Comparison of ENCODE assay signal across 1 cellular context in the genomic region with DNA sequence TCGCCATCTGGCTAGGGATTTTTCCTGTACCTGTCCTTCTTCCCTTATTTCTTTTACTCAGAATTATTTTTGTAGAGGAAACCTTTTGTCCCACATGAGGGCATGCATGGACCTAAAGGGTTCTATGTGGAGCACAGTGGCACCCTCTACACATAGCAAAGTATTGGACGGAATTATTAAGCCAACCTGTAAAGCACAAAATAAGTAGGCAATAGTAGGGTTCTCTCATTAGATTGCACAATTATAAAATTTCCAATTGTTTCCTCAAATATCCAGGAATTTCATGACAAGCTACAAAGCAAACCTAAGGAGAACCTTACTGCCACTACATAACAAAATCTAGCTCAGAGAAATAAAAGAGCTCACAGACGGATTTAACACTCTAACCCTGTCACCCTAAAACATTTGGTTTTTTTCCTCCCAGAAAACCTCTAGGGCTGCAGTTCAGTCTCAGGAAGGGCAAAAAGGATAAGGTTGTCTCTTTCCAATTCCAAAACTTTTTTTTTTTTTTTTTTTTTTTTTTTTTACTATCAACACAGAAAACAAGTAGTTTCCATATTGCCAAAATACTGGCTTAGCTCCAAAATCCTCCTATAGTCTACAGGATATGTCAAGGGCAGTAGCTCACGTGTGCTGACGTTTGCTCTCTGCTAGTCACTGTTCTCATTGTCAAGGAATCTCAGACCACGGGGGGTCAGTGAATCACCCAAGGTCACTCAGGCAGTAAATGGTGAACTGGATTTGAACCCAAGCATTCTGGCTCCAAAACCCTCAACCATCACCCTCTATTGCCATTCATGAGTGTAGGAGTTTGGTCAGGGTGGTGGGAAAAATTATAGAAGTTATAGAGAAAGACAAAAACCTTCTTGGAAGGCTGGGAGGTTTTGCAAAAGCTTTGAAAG.
TF ChIP-seq lines count a peak whose summit lies in the region.

No MANE protein-coding gene starts in this region.

TF ChIP-seq in HEK293, 187 proteins besides CTCF, POLR2A, EP300 and RAD21 (continued from another document and continues in another):
- no peak for TF ChIP-seq ZNF626 (tag by site-specific recombination; IDR thresholded peaks at IDR 0.05)
- no peak for TF ChIP-seq GFI1B (tag by site-specific recombination; IDR thresholded peaks at IDR 0.05)
- TF ChIP-seq PRDM6 (tag by site-specific recombination; IDR thresholded peaks at IDR 0.05): no peak
- TF ChIP-seq ZNF366 (tag by site-specific recombination; conservative IDR thresholded peaks at IDR 0.05): peak; percentile 77
- TF ChIP-seq KLF7 (tag by site-specific recombination; IDR thresholded peaks at IDR 0.05; ENCODE audit: borderline replicate concordance): no peak
- TF ChIP-seq ZBTB17 (tag by site-specific recombination; IDR thresholded peaks at IDR 0.05): no peak; the same call in 1 of the 2 replicates
- no peak for TF ChIP-seq ZNF10 (tag by site-specific recombination; IDR thresholded peaks at IDR 0.05)
- TF ChIP-seq ZNF114 (tag by site-specific recombination; IDR thresholded peaks at IDR 0.05): no peak
- no peak for TF ChIP-seq ZNF585B (tag by site-specific recombination; IDR thresholded peaks at IDR 0.05)
- TF ChIP-seq ZNF76 (tag by site-specific recombination; IDR thresholded peaks at IDR 0.05; ENCODE audit: borderline replicate concordance, low read depth): no peak
- TF ChIP-seq, protein P1, sequence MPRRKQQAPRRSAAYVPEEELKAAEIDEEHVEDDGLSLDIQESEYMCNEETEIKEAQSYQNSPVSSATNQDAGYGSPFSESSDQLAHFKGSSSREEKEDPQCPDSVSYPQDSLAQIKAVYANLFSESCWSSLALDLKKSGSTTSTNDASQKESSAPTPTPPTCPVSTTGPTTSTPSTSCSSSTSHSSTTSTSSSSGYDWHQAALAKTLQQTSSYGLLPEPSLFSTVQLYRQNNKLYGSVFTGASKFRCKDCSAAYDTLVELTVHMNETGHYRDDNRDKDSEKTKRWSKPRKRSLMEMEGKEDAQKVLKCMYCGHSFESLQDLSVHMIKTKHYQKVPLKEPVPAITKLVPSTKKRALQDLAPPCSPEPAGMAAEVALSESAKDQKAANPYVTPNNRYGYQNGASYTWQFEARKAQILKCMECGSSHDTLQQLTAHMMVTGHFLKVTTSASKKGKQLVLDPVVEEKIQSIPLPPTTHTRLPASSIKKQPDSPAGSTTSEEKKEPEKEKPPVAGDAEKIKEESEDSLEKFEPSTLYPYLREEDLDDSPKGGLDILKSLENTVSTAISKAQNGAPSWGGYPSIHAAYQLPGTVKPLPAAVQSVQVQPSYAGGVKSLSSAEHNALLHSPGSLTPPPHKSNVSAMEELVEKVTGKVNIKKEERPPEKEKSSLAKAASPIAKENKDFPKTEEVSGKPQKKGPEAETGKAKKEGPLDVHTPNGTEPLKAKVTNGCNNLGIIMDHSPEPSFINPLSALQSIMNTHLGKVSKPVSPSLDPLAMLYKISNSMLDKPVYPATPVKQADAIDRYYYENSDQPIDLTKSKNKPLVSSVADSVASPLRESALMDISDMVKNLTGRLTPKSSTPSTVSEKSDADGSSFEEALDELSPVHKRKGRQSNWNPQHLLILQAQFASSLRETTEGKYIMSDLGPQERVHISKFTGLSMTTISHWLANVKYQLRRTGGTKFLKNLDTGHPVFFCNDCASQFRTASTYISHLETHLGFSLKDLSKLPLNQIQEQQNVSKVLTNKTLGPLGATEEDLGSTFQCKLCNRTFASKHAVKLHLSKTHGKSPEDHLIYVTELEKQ (tag by site-specific recombination; IDR thresholded peaks at IDR 0.05; ENCODE audit: borderline replicate concordance): 0 out of 2 replicates have a peak, but pooled peaks have one; percentile 50
- no peak for TF ChIP-seq ZSCAN18 (tag by site-specific recombination; IDR thresholded peaks at IDR 0.05)
- TF ChIP-seq, protein P2, sequence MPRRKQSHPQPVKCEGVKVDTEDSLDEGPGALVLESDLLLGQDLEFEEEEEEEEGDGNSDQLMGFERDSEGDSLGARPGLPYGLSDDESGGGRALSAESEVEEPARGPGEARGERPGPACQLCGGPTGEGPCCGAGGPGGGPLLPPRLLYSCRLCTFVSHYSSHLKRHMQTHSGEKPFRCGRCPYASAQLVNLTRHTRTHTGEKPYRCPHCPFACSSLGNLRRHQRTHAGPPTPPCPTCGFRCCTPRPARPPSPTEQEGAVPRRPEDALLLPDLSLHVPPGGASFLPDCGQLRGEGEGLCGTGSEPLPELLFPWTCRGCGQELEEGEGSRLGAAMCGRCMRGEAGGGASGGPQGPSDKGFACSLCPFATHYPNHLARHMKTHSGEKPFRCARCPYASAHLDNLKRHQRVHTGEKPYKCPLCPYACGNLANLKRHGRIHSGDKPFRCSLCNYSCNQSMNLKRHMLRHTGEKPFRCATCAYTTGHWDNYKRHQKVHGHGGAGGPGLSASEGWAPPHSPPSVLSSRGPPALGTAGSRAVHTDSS (tag by site-specific recombination; IDR thresholded peaks at IDR 0.05): no peak
- no peak for TF ChIP-seq ZNF16 (tag by site-specific recombination; IDR thresholded peaks at IDR 0.05; ENCODE audit: low read depth)
- TF ChIP-seq ZNF138 (tag by site-specific recombination; IDR thresholded peaks at IDR 0.05; ENCODE audit: borderline replicate concordance): no peak
- TF ChIP-seq ZFP3 (tag by site-specific recombination; IDR thresholded peaks at IDR 0.05; ENCODE audit: low read depth): 0 out of 2 replicates have a peak, but pooled peaks have one; percentile 10
- TF ChIP-seq IKZF3 (tag by site-specific recombination; IDR thresholded peaks at IDR 0.05): no peak
- TF ChIP-seq ZNF701 (tag by site-specific recombination; IDR thresholded peaks at IDR 0.05): no peak
- TF ChIP-seq SP3 (tag by site-specific recombination; IDR thresholded peaks at IDR 0.05): no peak
- TF ChIP-seq ZBTB49 (tag by site-specific recombination; IDR thresholded peaks at IDR 0.05; ENCODE audit: low read depth): no peak
- no peak for TF ChIP-seq ZNF747 (tag by site-specific recombination; IDR thresholded peaks at IDR 0.05)
- no peak for TF ChIP-seq GLI2 (tag by site-specific recombination; IDR thresholded peaks at IDR 0.05; ENCODE audit: borderline replicate concordance, low read depth)
- TF ChIP-seq FEZF1 (tag by site-specific recombination; IDR thresholded peaks at IDR 0.05): 0 out of 2 replicates have a peak, but pooled peaks have one; percentile 26
- TF ChIP-seq MZF1 (tag by site-specific recombination; IDR thresholded peaks at IDR 0.05; ENCODE audit: borderline replicate concordance): no peak
- TF ChIP-seq ZNF350 (tag by site-specific recombination; IDR thresholded peaks at IDR 0.05): no peak
- no peak for TF ChIP-seq ZNF292 (tag by site-specific recombination; IDR thresholded peaks at IDR 0.05; ENCODE audit: borderline replicate concordance, low read depth)
- no peak for TF ChIP-seq ZEB2 (tag by site-specific recombination; IDR thresholded peaks at IDR 0.05)
- no peak for TF ChIP-seq ZNF529 (tag by site-specific recombination; IDR thresholded peaks at IDR 0.05; ENCODE audit: insufficient replicate concordance)
- no peak for TF ChIP-seq ZBTB48 (tag by site-specific recombination; IDR thresholded peaks at IDR 0.05)
- no peak for TF ChIP-seq ZNF248 (tag by site-specific recombination; IDR thresholded peaks at IDR 0.05)
- no peak for TF ChIP-seq ZFP69B (tag by site-specific recombination; IDR thresholded peaks at IDR 0.05)
- no peak for TF ChIP-seq ZNF777 (tag by site-specific recombination; IDR thresholded peaks at IDR 0.05; ENCODE audit: borderline replicate concordance)
- no peak for TF ChIP-seq ZNF548 (tag by site-specific recombination; IDR thresholded peaks at IDR 0.05)
- TF ChIP-seq HIC1 (tag by site-specific recombination; IDR thresholded peaks at IDR 0.05): no peak
- TF ChIP-seq, protein P3, sequence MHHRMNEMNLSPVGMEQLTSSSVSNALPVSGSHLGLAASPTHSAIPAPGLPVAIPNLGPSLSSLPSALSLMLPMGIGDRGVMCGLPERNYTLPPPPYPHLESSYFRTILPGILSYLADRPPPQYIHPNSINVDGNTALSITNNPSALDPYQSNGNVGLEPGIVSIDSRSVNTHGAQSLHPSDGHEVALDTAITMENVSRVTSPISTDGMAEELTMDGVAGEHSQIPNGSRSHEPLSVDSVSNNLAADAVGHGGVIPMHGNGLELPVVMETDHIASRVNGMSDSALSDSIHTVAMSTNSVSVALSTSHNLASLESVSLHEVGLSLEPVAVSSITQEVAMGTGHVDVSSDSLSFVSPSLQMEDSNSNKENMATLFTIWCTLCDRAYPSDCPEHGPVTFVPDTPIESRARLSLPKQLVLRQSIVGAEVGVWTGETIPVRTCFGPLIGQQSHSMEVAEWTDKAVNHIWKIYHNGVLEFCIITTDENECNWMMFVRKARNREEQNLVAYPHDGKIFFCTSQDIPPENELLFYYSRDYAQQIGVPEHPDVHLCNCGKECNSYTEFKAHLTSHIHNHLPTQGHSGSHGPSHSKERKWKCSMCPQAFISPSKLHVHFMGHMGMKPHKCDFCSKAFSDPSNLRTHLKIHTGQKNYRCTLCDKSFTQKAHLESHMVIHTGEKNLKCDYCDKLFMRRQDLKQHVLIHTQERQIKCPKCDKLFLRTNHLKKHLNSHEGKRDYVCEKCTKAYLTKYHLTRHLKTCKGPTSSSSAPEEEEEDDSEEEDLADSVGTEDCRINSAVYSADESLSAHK (tag by site-specific recombination; IDR thresholded peaks at IDR 0.05): no peak
- TF ChIP-seq YY2 (tag by site-specific recombination; IDR thresholded peaks at IDR 0.05): no peak
- no peak for TF ChIP-seq ZNF624 (tag by site-specific recombination; IDR thresholded peaks at IDR 0.05)
- TF ChIP-seq KLF8 (tag by site-specific recombination; IDR thresholded peaks at IDR 0.05): no peak
- TF ChIP-seq KLF10 (tag by site-specific recombination; IDR thresholded peaks at IDR 0.05): no peak
- no peak for TF ChIP-seq KLF17 (tag by site-specific recombination; IDR thresholded peaks at IDR 0.05)
- TF ChIP-seq ZBTB20 (tag by site-specific recombination; IDR thresholded peaks at IDR 0.05): no peak
- no peak for TF ChIP-seq ZNF155 (tag by site-specific recombination; IDR thresholded peaks at IDR 0.05)
- peak; percentile 86 for TF ChIP-seq GLIS1 (tag by site-specific recombination; IDR thresholded peaks at IDR 0.05)
